Comparison of ENCODE assay signal across 1 cellular context in the genomic region with DNA sequence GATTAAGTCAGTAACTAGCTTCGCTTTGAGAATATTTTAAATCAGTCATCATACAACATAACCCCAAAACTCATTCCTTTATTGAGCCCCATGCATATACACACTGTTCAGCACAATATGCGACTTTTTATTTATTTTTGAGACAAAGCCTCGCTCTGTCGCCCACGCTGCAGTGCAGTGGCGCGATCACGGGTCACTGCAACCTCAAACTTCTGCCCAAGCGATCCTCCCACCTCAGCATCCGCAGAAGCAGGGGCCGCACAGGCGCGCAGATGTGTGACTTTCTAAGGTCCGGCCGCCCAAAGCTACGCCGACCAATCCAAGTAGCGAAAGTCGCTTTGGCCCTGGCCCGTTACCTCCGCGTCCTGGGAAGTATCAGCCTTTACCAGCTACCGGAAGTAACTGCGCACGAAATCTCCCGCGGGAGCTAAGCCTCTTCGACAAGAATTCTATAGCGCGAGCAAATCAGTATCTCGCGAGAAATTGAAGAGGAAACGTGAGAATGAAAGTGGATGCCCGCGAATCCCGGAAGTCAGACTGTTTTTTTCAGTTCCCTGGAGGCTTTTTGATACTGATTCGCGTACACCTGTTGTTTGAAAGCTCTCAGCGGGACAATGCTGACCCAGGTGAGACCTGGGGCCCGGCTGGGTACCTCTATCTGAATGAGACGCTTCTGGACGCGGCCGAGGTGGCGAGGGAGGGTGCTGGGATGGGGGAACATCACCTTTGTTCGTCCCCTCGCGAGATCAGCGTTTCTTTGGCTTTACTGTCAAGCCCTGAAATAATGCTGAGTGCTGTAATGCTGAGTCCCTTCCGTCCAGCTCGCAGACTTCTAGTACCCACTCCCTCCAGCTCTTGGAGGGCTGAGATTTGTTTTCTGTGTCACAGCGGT.
TF ChIP-seq lines count a peak whose summit lies in the region.

A gene (minus strand): TSS at position 404 of the 892 bp plus-strand sequence. CDS start 1,405 bp downstream, outside the sequence.
A gene (plus strand): TSS at position 549 of the 892 bp plus-strand sequence. CDS start 66 bp downstream, at position 615.

TF ChIP-seq in GM23338, 12 proteins besides CTCF, POLR2A, EP300 and RAD21 (continued from another document):
- TF ChIP-seq, protein P1, sequence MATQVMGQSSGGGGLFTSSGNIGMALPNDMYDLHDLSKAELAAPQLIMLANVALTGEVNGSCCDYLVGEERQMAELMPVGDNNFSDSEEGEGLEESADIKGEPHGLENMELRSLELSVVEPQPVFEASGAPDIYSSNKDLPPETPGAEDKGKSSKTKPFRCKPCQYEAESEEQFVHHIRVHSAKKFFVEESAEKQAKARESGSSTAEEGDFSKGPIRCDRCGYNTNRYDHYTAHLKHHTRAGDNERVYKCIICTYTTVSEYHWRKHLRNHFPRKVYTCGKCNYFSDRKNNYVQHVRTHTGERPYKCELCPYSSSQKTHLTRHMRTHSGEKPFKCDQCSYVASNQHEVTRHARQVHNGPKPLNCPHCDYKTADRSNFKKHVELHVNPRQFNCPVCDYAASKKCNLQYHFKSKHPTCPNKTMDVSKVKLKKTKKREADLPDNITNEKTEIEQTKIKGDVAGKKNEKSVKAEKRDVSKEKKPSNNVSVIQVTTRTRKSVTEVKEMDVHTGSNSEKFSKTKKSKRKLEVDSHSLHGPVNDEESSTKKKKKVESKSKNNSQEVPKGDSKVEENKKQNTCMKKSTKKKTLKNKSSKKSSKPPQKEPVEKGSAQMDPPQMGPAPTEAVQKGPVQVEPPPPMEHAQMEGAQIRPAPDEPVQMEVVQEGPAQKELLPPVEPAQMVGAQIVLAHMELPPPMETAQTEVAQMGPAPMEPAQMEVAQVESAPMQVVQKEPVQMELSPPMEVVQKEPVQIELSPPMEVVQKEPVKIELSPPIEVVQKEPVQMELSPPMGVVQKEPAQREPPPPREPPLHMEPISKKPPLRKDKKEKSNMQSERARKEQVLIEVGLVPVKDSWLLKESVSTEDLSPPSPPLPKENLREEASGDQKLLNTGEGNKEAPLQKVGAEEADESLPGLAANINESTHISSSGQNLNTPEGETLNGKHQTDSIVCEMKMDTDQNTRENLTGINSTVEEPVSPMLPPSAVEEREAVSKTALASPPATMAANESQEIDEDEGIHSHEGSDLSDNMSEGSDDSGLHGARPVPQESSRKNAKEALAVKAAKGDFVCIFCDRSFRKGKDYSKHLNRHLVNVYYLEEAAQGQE (IDR thresholded peaks at IDR 0.05; ENCODE audit: unreplicated experiment) = no peak
- TF ChIP-seq ZNF114 (CRISPR knock-in tag; IDR thresholded peaks at IDR 0.05) = no peak
- TF ChIP-seq POLR2AphosphoS5 (IDR thresholded peaks at IDR 0.05; ENCODE audit: low read depth) = peak; percentile 71
- TF ChIP-seq, protein P2, sequence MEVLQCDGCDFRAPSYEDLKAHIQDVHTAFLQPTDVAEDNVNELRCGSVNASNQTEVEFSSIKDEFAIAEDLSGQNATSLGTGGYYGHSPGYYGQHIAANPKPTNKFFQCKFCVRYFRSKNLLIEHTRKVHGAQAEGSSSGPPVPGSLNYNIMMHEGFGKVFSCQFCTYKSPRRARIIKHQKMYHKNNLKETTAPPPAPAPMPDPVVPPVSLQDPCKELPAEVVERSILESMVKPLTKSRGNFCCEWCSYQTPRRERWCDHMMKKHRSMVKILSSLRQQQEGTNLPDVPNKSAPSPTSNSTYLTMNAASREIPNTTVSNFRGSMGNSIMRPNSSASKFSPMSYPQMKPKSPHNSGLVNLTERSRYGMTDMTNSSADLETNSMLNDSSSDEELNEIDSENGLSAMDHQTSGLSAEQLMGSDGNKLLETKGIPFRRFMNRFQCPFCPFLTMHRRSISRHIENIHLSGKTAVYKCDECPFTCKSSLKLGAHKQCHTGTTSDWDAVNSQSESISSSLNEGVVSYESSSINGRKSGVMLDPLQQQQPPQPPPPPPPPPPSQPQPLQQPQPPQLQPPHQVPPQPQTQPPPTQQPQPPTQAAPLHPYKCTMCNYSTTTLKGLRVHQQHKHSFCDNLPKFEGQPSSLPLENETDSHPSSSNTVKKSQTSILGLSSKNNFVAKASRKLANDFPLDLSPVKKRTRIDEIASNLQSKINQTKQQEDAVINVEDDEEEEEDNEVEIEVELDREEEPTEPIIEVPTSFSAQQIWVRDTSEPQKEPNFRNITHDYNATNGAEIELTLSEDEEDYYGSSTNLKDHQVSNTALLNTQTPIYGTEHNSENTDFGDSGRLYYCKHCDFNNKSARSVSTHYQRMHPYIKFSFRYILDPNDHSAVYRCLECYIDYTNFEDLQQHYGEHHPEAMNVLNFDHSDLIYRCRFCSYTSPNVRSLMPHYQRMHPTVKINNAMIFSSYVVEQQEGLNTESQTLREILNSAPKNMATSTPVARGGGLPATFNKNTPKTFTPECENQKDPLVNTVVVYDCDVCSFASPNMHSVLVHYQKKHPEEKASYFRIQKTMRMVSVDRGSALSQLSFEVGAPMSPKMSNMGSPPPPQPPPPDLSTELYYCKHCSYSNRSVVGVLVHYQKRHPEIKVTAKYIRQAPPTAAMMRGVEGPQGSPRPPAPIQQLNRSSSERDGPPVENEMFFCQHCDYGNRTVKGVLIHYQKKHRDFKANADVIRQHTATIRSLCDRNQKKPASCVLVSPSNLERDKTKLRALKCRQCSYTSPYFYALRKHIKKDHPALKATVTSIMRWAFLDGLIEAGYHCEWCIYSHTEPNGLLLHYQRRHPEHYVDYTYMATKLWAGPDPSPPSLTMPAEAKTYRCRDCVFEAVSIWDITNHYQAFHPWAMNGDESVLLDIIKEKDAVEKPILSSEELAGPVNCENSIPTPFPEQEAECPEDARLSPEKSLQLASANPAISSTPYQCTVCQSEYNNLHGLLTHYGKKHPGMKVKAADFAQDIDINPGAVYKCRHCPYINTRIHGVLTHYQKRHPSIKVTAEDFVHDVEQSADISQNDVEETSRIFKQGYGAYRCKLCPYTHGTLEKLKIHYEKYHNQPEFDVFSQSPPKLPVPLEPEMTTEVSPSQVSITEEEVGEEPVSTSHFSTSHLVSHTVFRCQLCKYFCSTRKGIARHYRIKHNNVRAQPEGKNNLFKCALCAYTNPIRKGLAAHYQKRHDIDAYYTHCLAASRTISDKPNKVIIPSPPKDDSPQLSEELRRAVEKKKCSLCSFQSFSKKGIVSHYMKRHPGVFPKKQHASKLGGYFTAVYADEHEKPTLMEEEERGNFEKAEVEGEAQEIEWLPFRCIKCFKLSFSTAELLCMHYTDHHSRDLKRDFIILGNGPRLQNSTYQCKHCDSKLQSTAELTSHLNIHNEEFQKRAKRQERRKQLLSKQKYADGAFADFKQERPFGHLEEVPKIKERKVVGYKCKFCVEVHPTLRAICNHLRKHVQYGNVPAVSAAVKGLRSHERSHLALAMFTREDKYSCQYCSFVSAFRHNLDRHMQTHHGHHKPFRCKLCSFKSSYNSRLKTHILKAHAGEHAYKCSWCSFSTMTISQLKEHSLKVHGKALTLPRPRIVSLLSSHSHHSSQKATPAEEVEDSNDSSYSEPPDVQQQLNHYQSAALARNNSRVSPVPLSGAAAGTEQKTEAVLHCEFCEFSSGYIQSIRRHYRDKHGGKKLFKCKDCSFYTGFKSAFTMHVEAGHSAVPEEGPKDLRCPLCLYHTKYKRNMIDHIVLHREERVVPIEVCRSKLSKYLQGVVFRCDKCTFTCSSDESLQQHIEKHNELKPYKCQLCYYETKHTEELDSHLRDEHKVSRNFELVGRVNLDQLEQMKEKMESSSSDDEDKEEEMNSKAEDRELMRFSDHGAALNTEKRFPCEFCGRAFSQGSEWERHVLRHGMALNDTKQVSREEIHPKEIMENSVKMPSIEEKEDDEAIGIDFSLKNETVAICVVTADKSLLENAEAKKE (CRISPR knock-in tag; IDR thresholded peaks at IDR 0.05) = no peak
- 0 out of 2 replicates have a peak, but pooled peaks have one; percentile 30 for TF ChIP-seq CREB1 (CRISPR knock-in tag; IDR thresholded peaks at IDR 0.05; ENCODE audit: low read depth)
- TF ChIP-seq, protein P3, sequence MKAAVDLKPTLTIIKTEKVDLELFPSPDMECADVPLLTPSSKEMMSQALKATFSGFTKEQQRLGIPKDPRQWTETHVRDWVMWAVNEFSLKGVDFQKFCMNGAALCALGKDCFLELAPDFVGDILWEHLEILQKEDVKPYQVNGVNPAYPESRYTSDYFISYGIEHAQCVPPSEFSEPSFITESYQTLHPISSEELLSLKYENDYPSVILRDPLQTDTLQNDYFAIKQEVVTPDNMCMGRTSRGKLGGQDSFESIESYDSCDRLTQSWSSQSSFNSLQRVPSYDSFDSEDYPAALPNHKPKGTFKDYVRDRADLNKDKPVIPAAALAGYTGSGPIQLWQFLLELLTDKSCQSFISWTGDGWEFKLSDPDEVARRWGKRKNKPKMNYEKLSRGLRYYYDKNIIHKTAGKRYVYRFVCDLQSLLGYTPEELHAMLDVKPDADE (IDR thresholded peaks at IDR 0.05) = peak; percentile 63
- TF ChIP-seq NANOG (IDR thresholded peaks at IDR 0.05; ENCODE audit: borderline replicate concordance) = no peak
- no peak for TF ChIP-seq EZH2phosphoT487 (IDR thresholded peaks at IDR 0.05; ENCODE audit: unreplicated experiment)
- TF ChIP-seq ZNF331 (CRISPR knock-in tag; IDR thresholded peaks at IDR 0.05; ENCODE audit: low read depth) = 0 out of 2 replicates have a peak, but pooled peaks have one; percentile 8
- no peak for TF ChIP-seq STAT1 (IDR thresholded peaks at IDR 0.05; ENCODE audit: unreplicated experiment)
